In the genomic region with DNA sequence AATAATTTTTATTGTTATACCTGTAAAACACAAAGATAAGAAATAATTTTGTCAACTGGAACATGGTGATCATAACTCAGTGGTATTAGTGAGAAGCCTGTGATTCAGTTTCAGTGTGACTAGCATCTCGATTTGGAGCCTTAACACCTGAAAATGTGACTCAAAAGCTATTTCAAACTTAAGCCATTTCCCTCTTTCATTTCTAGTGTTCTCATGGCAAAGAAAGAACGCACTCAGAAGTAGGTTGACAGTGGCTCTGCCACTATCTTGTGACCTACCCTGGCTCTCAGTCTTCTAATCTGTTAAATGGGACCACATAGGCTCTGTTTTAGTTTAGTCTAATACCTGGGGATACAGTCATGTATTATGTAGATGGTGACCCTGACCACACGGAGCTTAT, we compare ENCODE assay signal across 20 cellular contexts.
DNase-seq lines count a peak whose midpoint lies in the region; ATAC-seq, FAIRE-seq and TF ChIP-seq lines count a peak whose summit lies in the region.
"Had no signal": no experiment of that assay in that cellular context is flagged by ENCODE, and none has a peak within 500 bp of the region (broad histone marks: within the 10 kb centered on the region; RNA-seq: fewer than 3 reads in every experiment).

No MANE protein-coding gene starts in this region.

- no peak overlapping the region for H3K27ac Mint-ChIP-seq in activated CD4-positive, alpha-beta T cell treated with anti-CD3 and anti-CD28 coated beads for 36 hours
- no peak overlapping the region for H3K27ac Mint-ChIP-seq in neural progenitor cell
- H3K27ac Mint-ChIP-seq: CD8-positive, alpha-beta T cell; naive B cell had no signal

- no peaks in the 10 kb centered on the region for H3K4me1 Mint-ChIP-seq in activated CD4-positive, alpha-beta T cell treated with anti-CD3 and anti-CD28 coated beads for 36 hours
- peaks cover 4% of the 10 kb centered on the region for H3K4me1 Mint-ChIP-seq in neural progenitor cell
- H3K4me1 Mint-ChIP-seq: naive B cell had no signal

- TF ChIP-seq CTCF in neural progenitor cell (IDR thresholded peaks at IDR 0.05), result no peak

- H3K4me2 ChIP-seq in neural progenitor cell, result no peak overlapping the region

- H3K36me3 Mint-ChIP-seq in activated CD4-positive, alpha-beta T cell treated with anti-CD3 and anti-CD28 coated beads for 36 hours (ENCODE audit: low read depth), result no peaks in the 10 kb centered on the region
- H3K36me3 Mint-ChIP-seq in neural progenitor cell, result no peaks in the 10 kb centered on the region
- H3K36me3 Mint-ChIP-seq: CD8-positive, alpha-beta T cell; naive B cell had no signal

- CTCF ChIA-PET in activated CD4-positive, alpha-beta T cell treated with anti-CD3 and anti-CD28 coated beads for 36 hours (lab: Charles Lee), result interaction anchor here (0.9 to 1.5 kb wide), 2 partner anchors 22 to 103 kb away, joined by 3 to 4 read pairs; no protein-coding TSS in a partner anchor

- no peak overlapping the region for H3K27ac ChIP-seq in neural progenitor cell
- H3K27ac ChIP-seq: sigmoid colon, thoracic aorta had no signal

- H3K9me3 Mint-ChIP-seq in activated CD4-positive, alpha-beta T cell treated with anti-CD3 and anti-CD28 coated beads for 36 hours (ENCODE audit: low read depth), result no peaks in the 10 kb centered on the region
- no peaks in the 10 kb centered on the region for H3K9me3 Mint-ChIP-seq in neural progenitor cell
- H3K9me3 Mint-ChIP-seq: activated T-cell treated with anti-CD3 and anti-CD28 coated beads, Interleukin-2, amount 50 U/mL, for 4 hours; CD8-positive, alpha-beta T cell; IgD-negative memory B cell; naive B cell had no signal

- no peak overlapping the region for H2AFZ ChIP-seq in neural progenitor cell (replicated peaks)

- POLR2A ChIA-PET in activated CD4-positive, alpha-beta T cell treated with anti-CD3 and anti-CD28 coated beads for 36 hours (lab: Charles Lee), result no interaction called here

- H3K4me3 Mint-ChIP-seq in activated CD4-positive, alpha-beta T cell treated with anti-CD3 and anti-CD28 coated beads for 36 hours, result no peak overlapping the region
- H3K4me3 Mint-ChIP-seq in neural progenitor cell, result no peak overlapping the region
- H3K4me3 Mint-ChIP-seq: activated T-cell treated with anti-CD3 and anti-CD28 coated beads, Interleukin-2, amount 50 U/mL, for 4 hours; CD8-positive, alpha-beta T cell; IgD-negative memory B cell; naive B cell had no signal

- no peak overlapping the region for H3K9ac ChIP-seq in neural progenitor cell

- intact Hi-C loops in activated CD4-positive, alpha-beta T cell treated with anti-CD3 and anti-CD28 coated beads for 36 hours (cut with DNase I, micrococcal nuclease), result loop anchor here in 1 of 2 experiments (5.0 kb wide), 1 partner anchor 76 kb away; no protein-coding TSS in a partner anchor

- peak; percentile 72 for ATAC-seq in activated CD4-positive, alpha-beta T cell treated with anti-CD3 and anti-CD28 coated beads for 36 hours
- ATAC-seq in GM21529 (IDR thresholded peaks at IDR 0.05; ENCODE audit: unreplicated experiment) (peak; percentile 53), HG03097 (IDR thresholded peaks at IDR 0.05; ENCODE audit: low FRiP score, unreplicated experiment) (peak; percentile 32), HG03460 (IDR thresholded peaks at IDR 0.05; ENCODE audit: unreplicated experiment) (no peak), GM19328 (IDR thresholded peaks at IDR 0.05; ENCODE audit: unreplicated experiment) (no peak)
- ATAC-seq: activated T-cell treated with anti-CD3 and anti-CD28 coated beads, Interleukin-2, amount 50 U/mL, for 4 hours; CD8-positive, alpha-beta T cell had no signal

- H4K20me1 ChIP-seq in neural progenitor cell (ENCODE audit: low read depth), result no peaks in the 10 kb centered on the region

- H3K4me3 ChIP-seq in neural progenitor cell, result no peak overlapping the region
- H3K4me3 ChIP-seq: sigmoid colon, thoracic aorta had no signal

- no peak for DNase-seq in activated CD4-positive, alpha-beta T cell treated with anti-CD3 and anti-CD28 coated beads for 36 hours
- DNase-seq in activated CD4-positive, alpha-beta T cell treated with anti-CD3 and anti-CD28 coated beads, Interleukin-2, amount 50 U/mL, for 4 hours, result no peak
- DNase-seq in urothelium cell line (ENCODE audit: low spot score) (no peak), neural progenitor cell (ENCODE audit: low spot score) (no peak)
- DNase-seq: 8988T; activated T-cell treated with anti-CD3 and anti-CD28 coated beads, Interleukin-2, amount 50 U/mL, for 4 hours; aorta; CD8-positive, alpha-beta T cell; HCEC 1CT; naive B cell; NCI-H1694 treated with DMSO at 0.1 percent for 48 hours; NCI-H748 treated with DMSO at 0.1 percent for 48 hours; sigmoid colon had no signal

- H3K27me3 ChIP-seq in neural progenitor cell, result no peaks in the 10 kb centered on the region

- H3K27me3 Mint-ChIP-seq in activated CD4-positive, alpha-beta T cell treated with anti-CD3 and anti-CD28 coated beads for 36 hours, result peaks cover 39% of the 10 kb centered on the region
- peaks cover 6% of the 10 kb centered on the region for H3K27me3 Mint-ChIP-seq in neural progenitor cell (ENCODE audit: insufficient read depth, low read depth)

- H3K36me3 ChIP-seq in neural progenitor cell, result no peaks in the 10 kb centered on the region
- H3K36me3 ChIP-seq: sigmoid colon, thoracic aorta had no signal

- H3K79me2 ChIP-seq in neural progenitor cell (ENCODE audit: low read depth), result no peaks in the 10 kb centered on the region

- no peaks in the 10 kb centered on the region for H3F3A ChIP-seq in neural progenitor cell (ENCODE audit: low read depth)

- H3K4me1 ChIP-seq in neural progenitor cell, result peaks cover 7% of the 10 kb centered on the region
- H3K4me1 ChIP-seq: sigmoid colon had no signal

- no peaks in the 10 kb centered on the region for H3K9me3 ChIP-seq in neural progenitor cell (ENCODE audit: low read depth)
- H3K9me3 ChIP-seq: sigmoid colon, thoracic aorta had no signal

- FAIRE-seq in urothelium cell line (lab: Jason Lieb, UNC), result peak; percentile 68
- FAIRE-seq: frontal cortex had no signal

Comparison
In these comparisons a context has a peak if more than half of its experiments do, and no peak if none do; other contexts are left out.
1. ATAC-seq: peak in activated CD4-positive, alpha-beta T cell treated with anti-CD3 and anti-CD28 coated beads for 36 hours (single experiment), GM21529 (single experiment) and HG03097 (single experiment); none in HG03460 (single experiment) and GM19328 (single experiment).